1 cellular context compared by ENCODE assay signal in the genomic region with DNA sequence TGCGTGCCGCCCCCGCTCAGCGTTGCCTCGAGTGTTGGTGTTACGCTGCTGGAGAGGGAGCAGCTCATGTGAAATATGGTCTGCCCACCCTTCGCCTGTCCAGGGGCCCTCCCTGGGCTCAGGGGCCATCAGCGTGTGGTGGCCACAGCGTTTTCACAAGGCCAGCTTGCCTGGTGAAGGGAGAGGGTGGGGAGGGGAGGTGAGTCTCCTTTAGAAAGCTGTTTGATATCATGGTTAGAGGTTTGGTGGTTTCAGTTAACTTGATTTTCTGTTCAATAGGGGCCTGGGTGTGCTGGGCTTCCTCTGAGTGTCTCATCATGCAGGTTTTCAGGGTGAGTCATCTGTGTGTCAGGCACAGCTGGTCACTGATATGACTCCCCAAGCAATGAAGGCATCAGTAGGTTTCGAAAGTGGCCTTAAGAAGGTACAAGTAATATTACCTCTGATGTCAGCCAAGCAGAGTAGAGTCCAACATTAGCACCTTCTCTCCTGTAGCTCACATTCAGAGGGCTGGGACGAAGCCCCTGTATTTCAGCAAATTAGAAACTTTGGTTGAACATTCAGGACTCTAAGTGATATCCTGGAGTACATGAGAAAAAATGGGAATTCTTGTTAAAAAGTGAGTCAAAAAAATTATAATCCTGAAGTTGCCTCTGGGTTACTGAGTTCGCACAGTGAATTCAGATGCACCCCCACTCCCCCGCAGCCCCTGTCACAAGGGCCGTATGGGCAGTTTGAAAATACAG.
TF ChIP-seq lines count a peak whose summit lies in the region.

No MANE protein-coding gene starts in this region.

TF ChIP-seq in K562, 482 proteins besides CTCF, POLR2A, EP300 and RAD21 (continued from another document and continues in another):
- TF ChIP-seq, protein P1, sequence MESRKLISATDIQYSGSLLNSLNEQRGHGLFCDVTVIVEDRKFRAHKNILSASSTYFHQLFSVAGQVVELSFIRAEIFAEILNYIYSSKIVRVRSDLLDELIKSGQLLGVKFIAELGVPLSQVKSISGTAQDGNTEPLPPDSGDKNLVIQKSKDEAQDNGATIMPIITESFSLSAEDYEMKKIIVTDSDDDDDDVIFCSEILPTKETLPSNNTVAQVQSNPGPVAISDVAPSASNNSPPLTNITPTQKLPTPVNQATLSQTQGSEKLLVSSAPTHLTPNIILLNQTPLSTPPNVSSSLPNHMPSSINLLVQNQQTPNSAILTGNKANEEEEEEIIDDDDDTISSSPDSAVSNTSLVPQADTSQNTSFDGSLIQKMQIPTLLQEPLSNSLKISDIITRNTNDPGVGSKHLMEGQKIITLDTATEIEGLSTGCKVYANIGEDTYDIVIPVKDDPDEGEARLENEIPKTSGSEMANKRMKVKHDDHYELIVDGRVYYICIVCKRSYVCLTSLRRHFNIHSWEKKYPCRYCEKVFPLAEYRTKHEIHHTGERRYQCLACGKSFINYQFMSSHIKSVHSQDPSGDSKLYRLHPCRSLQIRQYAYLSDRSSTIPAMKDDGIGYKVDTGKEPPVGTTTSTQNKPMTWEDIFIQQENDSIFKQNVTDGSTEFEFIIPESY (CRISPR knock-in tag; IDR thresholded peaks at IDR 0.05) = no peak
- TF ChIP-seq E2F3 (CRISPR knock-in tag; IDR thresholded peaks at IDR 0.05) (no peak), SAFB2 (IDR thresholded peaks at IDR 0.05; ENCODE audit: borderline replicate concordance, low read depth, low read length, severe bottlenecking) (no peak), CXXC5 (CRISPR knock-in tag; IDR thresholded peaks at IDR 0.05) (no peak; the same call in 1 of the 2 replicates), SAFB (IDR thresholded peaks at IDR 0.05; ENCODE audit: borderline replicate concordance, low read depth, low read length) (no peak), SP2 (IDR thresholded peaks at IDR 0.05; ENCODE audit: extremely low read depth, low read depth, low read length, poor library complexity, severe bottlenecking) (no peak), JUN (IDR thresholded peaks at IDR 0.05; ENCODE audit: borderline replicate concordance, low read depth, low read length) (peak; percentile 98), JUN (CRISPR knock-in tag; IDR thresholded peaks at IDR 0.05; ENCODE audit: borderline replicate concordance) (no peak), HDAC2 (IDR thresholded peaks at IDR 0.05) (0 out of 2 replicates have a peak, but pooled peaks have one; percentile 50), SMAD2 (IDR thresholded peaks at IDR 0.05; ENCODE audit: low read depth, low read length) (no peak), SMARCC2 (IDR thresholded peaks at IDR 0.05; ENCODE audit: low read depth) (peak; percentile 91; the same call in 1 of the 2 replicates), DDX20 (tag; IDR thresholded peaks at IDR 0.05; ENCODE audit: low read depth) (no peak), SOX6 (IDR thresholded peaks at IDR 0.05) (peak; percentile 73), SRF (CRISPR knock-in tag; IDR thresholded peaks at IDR 0.05) (no peak), ELF1 (tag; IDR thresholded peaks at IDR 0.05) (no peak), CBFA2T3 (IDR thresholded peaks at IDR 0.05) (peak; percentile 92), DMBX1 (CRISPR knock-in tag; IDR thresholded peaks at IDR 0.05; ENCODE audit: borderline replicate concordance) (no peak), ETV5 (CRISPR knock-in tag; IDR thresholded peaks at IDR 0.05; ENCODE audit: low read depth) (no peak), ZNF311 (CRISPR knock-in tag; IDR thresholded peaks at IDR 0.05) (no peak), FOS (IDR thresholded peaks at IDR 0.05; ENCODE audit: extremely low read depth, insufficient read length) (peak; percentile 63), SMARCB1 (IDR thresholded peaks at IDR 0.05; ENCODE audit: insufficient read length, low read depth) (no peak), MIER1 (IDR thresholded peaks at IDR 0.05; ENCODE audit: low read depth) (no peak), CREB1 (IDR thresholded peaks at IDR 0.05) (peak; percentile 10; the same call in 1 of the 2 replicates), CREB1 (CRISPR knock-in tag; IDR thresholded peaks at IDR 0.05) (no peak), TAF7 (tag; IDR thresholded peaks at IDR 0.05) (no peak)
- TF ChIP-seq, protein P2, sequence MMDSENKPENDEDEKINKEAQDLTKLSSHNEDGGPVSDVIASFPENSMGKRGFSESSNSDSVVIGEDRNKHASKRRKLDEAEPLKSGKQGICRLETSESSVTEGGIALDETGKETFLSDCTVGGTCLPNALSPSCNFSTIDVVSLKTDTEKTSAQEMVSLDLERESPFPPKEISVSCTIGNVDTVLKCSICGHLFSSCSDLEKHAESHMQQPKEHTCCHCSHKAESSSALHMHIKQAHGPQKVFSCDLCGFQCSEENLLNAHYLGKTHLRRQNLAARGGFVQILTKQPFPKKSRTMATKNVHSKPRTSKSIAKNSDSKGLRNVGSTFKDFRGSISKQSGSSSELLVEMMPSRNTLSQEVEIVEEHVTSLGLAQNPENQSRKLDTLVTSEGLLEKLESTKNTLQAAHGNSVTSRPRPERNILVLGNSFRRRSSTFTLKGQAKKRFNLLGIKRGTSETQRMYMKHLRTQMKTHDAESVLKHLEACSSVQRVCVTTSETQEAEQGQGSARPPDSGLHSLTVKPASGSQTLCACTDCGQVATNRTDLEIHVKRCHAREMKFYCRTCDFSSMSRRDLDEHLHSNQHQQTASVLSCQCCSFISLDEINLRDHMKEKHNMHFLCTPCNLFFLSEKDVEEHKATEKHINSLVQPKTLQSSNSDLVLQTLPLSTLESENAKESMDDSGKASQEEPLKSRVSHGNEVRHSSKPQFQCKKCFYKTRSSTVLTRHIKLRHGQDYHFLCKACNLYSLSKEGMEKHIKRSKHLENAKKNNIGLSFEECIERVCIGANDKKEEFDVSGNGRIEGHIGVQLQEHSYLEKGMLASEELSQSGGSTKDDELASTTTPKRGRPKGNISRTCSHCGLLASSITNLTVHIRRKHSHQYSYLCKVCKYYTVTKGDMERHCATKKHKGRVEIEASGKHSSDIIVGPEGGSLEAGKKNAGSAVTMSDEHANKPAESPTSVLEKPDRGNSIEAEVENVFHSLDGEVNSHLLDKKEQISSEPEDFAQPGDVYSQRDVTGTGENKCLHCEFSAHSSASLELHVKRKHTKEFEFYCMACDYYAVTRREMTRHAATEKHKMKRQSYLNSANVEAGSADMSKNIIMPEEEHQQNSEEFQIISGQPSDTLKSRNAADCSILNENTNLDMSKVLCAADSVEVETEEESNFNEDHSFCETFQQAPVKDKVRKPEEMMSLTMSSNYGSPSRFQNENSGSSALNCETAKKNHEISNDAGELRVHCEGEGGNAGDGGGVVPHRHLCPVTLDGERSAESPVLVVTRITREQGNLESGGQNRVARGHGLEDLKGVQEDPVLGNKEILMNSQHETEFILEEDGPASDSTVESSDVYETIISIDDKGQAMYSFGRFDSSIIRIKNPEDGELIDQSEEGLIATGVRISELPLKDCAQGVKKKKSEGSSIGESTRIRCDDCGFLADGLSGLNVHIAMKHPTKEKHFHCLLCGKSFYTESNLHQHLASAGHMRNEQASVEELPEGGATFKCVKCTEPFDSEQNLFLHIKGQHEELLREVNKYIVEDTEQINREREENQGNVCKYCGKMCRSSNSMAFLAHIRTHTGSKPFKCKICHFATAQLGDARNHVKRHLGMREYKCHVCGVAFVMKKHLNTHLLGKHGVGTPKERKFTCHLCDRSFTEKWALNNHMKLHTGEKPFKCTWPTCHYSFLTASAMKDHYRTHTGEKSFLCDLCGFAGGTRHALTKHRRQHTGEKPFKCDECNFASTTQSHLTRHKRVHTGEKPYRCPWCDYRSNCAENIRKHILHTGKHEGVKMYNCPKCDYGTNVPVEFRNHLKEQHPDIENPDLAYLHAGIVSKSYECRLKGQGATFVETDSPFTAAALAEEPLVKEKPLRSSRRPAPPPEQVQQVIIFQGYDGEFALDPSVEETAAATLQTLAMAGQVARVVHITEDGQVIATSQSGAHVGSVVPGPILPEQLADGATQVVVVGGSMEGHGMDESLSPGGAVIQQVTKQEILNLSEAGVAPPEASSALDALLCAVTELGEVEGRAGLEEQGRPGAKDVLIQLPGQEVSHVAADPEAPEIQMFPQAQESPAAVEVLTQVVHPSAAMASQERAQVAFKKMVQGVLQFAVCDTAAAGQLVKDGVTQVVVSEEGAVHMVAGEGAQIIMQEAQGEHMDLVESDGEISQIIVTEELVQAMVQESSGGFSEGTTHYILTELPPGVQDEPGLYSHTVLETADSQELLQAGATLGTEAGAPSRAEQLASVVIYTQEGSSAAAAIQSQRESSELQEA (IDR thresholded peaks at IDR 0.05; ENCODE audit: low read depth) = no peak
- TF ChIP-seq, protein P3, sequence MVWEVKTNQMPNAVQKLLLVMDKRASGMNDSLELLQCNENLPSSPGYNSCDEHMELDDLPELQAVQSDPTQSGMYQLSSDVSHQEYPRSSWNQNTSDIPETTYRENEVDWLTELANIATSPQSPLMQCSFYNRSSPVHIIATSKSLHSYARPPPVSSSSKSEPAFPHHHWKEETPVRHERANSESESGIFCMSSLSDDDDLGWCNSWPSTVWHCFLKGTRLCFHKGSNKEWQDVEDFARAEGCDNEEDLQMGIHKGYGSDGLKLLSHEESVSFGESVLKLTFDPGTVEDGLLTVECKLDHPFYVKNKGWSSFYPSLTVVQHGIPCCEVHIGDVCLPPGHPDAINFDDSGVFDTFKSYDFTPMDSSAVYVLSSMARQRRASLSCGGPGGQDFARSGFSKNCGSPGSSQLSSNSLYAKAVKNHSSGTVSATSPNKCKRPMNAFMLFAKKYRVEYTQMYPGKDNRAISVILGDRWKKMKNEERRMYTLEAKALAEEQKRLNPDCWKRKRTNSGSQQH (CRISPR knock-in tag; IDR thresholded peaks at IDR 0.05) = no peak; the same call in 1 of the 2 replicates
- TF ChIP-seq, protein P4, sequence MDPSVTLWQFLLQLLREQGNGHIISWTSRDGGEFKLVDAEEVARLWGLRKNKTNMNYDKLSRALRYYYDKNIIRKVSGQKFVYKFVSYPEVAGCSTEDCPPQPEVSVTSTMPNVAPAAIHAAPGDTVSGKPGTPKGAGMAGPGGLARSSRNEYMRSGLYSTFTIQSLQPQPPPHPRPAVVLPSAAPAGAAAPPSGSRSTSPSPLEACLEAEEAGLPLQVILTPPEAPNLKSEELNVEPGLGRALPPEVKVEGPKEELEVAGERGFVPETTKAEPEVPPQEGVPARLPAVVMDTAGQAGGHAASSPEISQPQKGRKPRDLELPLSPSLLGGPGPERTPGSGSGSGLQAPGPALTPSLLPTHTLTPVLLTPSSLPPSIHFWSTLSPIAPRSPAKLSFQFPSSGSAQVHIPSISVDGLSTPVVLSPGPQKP (CRISPR knock-in tag; IDR thresholded peaks at IDR 0.05) = no peak
- TF ChIP-seq, protein P5, sequence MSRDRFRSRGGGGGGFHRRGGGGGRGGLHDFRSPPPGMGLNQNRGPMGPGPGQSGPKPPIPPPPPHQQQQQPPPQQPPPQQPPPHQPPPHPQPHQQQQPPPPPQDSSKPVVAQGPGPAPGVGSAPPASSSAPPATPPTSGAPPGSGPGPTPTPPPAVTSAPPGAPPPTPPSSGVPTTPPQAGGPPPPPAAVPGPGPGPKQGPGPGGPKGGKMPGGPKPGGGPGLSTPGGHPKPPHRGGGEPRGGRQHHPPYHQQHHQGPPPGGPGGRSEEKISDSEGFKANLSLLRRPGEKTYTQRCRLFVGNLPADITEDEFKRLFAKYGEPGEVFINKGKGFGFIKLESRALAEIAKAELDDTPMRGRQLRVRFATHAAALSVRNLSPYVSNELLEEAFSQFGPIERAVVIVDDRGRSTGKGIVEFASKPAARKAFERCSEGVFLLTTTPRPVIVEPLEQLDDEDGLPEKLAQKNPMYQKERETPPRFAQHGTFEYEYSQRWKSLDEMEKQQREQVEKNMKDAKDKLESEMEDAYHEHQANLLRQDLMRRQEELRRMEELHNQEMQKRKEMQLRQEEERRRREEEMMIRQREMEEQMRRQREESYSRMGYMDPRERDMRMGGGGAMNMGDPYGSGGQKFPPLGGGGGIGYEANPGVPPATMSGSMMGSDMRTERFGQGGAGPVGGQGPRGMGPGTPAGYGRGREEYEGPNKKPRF (IDR thresholded peaks at IDR 0.05; ENCODE audit: low read depth, low read length) = no peak
- TF ChIP-seq, protein P6, sequence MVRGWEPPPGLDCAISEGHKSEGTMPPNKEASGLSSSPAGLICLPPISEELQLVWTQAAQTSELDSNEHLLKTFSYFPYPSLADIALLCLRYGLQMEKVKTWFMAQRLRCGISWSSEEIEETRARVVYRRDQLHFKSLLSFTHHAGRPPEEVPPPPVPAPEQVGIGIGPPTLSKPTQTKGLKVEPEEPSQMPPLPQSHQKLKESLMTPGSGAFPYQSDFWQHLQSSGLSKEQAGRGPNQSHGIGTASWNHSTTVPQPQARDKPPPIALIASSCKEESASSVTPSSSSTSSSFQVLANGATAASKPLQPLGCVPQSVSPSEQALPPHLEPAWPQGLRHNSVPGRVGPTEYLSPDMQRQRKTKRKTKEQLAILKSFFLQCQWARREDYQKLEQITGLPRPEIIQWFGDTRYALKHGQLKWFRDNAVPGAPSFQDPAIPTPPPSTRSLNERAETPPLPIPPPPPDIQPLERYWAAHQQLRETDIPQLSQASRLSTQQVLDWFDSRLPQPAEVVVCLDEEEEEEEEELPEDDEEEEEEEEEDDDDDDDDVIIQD (CRISPR knock-in tag; IDR thresholded peaks at IDR 0.05) = no peak
